In genomic region chr14:90341784-90342183, GRCh38 we compare ENCODE assay signal across 24 cellular contexts.
"Had no signal": no experiment of that assay in that cellular context is flagged by ENCODE, and none has a peak within 500 bp of the region (broad histone marks: within the 10 kb centered on the region; RNA-seq: fewer than 3 reads in every experiment).

No MANE protein-coding gene starts in this region.

- H3K4me3 Mint-ChIP-seq: activated CD4-positive, alpha-beta memory T cell treated with anti-CD3 and anti-CD28 coated beads for 36 hours; activated CD4-positive, alpha-beta T cell treated with anti-CD3 and anti-CD28 coated beads, Interleukin-2, amount 10 ng/mL, durations not matched to agents 7 days and 5 days; activated naive CD4-positive, alpha-beta T cell treated with anti-CD3 and anti-CD28 coated beads for 36 hours; activated naive CD8-positive, alpha-beta T cell; activated T-helper 17 cell treated with anti-CD3 and anti-CD28 coated beads, Interleukin-2, amount 50 U/mL, for 72 hours; T-cell had no signal

- H3K36me3 ChIP-seq: brain microvascular endothelial cell, cardiac muscle cell had no signal

- H3K9me3 Mint-ChIP-seq: activated CD4-positive, alpha-beta memory T cell treated with anti-CD3 and anti-CD28 coated beads for 36 hours; activated CD4-positive, alpha-beta T cell treated with anti-CD3 and anti-CD28 coated beads, Interleukin-2, amount 10 ng/mL, durations not matched to agents 7 days and 5 days; activated naive CD4-positive, alpha-beta T cell treated with anti-CD3 and anti-CD28 coated beads for 36 hours; activated T-helper 17 cell treated with anti-CD3 and anti-CD28 coated beads, Interleukin-2, amount 50 U/mL, for 72 hours; T-cell had no signal

- H3K4me3 ChIP-seq: cardiac muscle cell, SK-N-MC had no signal

- H3K36me3 Mint-ChIP-seq: activated CD4-positive, alpha-beta memory T cell treated with anti-CD3 and anti-CD28 coated beads for 36 hours; T-cell had no signal

- DNase-seq: activated CD4-positive, alpha-beta memory T cell treated with anti-CD3 and anti-CD28 coated beads for 36 hours; activated CD4-positive, alpha-beta T cell treated with anti-CD3 and anti-CD28 coated beads, Interleukin-2, amount 10 ng/mL, durations not matched to agents 7 days and 5 days; activated CD4-positive, CD25-positive, alpha-beta regulatory T cell; activated gamma-delta T cell; activated naive CD4-positive, alpha-beta T cell treated with anti-CD3 and anti-CD28 coated beads for 36 hours; activated T-cell treated with anti-CD3 and anti-CD28 coated beads for 4 hours; activated T-cell treated with anti-CD3 and anti-CD28 coated beads, Interleukin-2, amount 50 U/mL, for 48 hours; brain microvascular endothelial cell; cerebellar nuclear complex; NCI-H1092; NCI-H1930; NCI-H345; NCI-H510A; NCI-H748 treated with DMSO at 0.1 percent for 48 hours; SIG-M5; T-cell; T-helper 2 cell; T1000 had no signal

- H3K27me3 ChIP-seq: brain microvascular endothelial cell had no signal

- FAIRE-seq: colon, TTC549 had no signal

- ATAC-seq: activated T-helper 17 cell treated with anti-CD3 and anti-CD28 coated beads, Interleukin-2, amount 50 U/mL, for 72 hours; T-cell had no signal

- H3K4me1 Mint-ChIP-seq: activated CD4-positive, alpha-beta T cell treated with anti-CD3 and anti-CD28 coated beads, Interleukin-2, amount 10 ng/mL, durations not matched to agents 7 days and 5 days; activated T-helper 17 cell treated with anti-CD3 and anti-CD28 coated beads, Interleukin-2, amount 50 U/mL, for 72 hours; T-cell had no signal

- H3K27ac Mint-ChIP-seq: activated CD4-positive, alpha-beta memory T cell treated with anti-CD3 and anti-CD28 coated beads for 36 hours; activated CD4-positive, alpha-beta T cell treated with anti-CD3 and anti-CD28 coated beads, Interleukin-2, amount 10 ng/mL, durations not matched to agents 7 days and 5 days; activated naive CD4-positive, alpha-beta T cell treated with anti-CD3 and anti-CD28 coated beads for 36 hours; activated naive CD8-positive, alpha-beta T cell; activated T-helper 17 cell treated with anti-CD3 and anti-CD28 coated beads, Interleukin-2, amount 50 U/mL, for 72 hours; T-cell had no signal

- H3K27ac ChIP-seq: brain microvascular endothelial cell, cardiac muscle cell, SK-N-MC had no signal
